ENCODE assay signal across 8 cellular contexts in genomic region chr3:152331018-152331541, GRCh38.
A peak's percentile ranks its signal among the peaks of the same experiment; 100 is the strongest.
DNase-seq lines count a peak whose midpoint lies in the region; ATAC-seq, FAIRE-seq and TF ChIP-seq lines count a peak whose summit lies in the region.

No MANE protein-coding gene starts in this region.

- peaks cover 1% of the 10 kb centered on the region for H3K4me1 ChIP-seq in urinary bladder (ENCODE audit: insufficient read depth)

- DNase-seq in activated effector memory CD4-positive, alpha-beta T cell treated with anti-CD3 and anti-CD28 coated beads, Interleukin-2, amount 50 U/mL, for 16 hours, result peak; percentile 68
- no peak for DNase-seq in activated effector memory CD4-positive, alpha-beta T cell treated with Interleukin-2 at 50 U/mL for 16 hours
- DNase-seq in astrocyte of the hippocampus (ENCODE audit: low read depth, low spot score) (peak; percentile 66), kidney tubule cell (ENCODE audit: low spot score) (peak; percentile 87), NCI-H2227 (lab: John Stamatoyannopoulos, UW; ENCODE audit: unreplicated experiment) (no peak), GM12891 (ENCODE audit: insufficient read length, low spot score) (no peak)

- H3K36me3 ChIP-seq in urinary bladder (ENCODE audit: insufficient read depth), result no peaks in the 10 kb centered on the region

- whole genome bisulfite sequencing in urinary bladder, result 42% methylated on average over 2 of the region's 2 CpGs

- no peak for ATAC-seq in GM21367 (IDR thresholded peaks at IDR 0.05; ENCODE audit: unreplicated experiment)

- H3K27ac ChIP-seq in urinary bladder (ENCODE audit: low read depth), result peak overlapping the region; percentile 73

- no peak overlapping the region for H3K4me3 ChIP-seq in urinary bladder (ENCODE audit: low read depth, low read length)

- FAIRE-seq in GM12891 (lab: Jason Lieb, UNC), result no peak

- no peak for TF ChIP-seq POLR2A in GM12891 (IDR thresholded peaks at IDR 0.05; ENCODE audit: low read depth, low read length)

TF ChIP-seq in GM12891, 5 proteins besides CTCF, POLR2A, EP300 and RAD21:
- no peak for TF ChIP-seq POLR2AphosphoS5 (IDR thresholded peaks at IDR 0.05; ENCODE audit: low read depth, low read length)

Comparison
In these comparisons a context has a peak if more than half of its experiments do, and no peak if none do; other contexts are left out.
1. DNase-seq: peak in activated effector memory CD4-positive, alpha-beta T cell treated with anti-CD3 and anti-CD28 coated beads, Interleukin-2, amount 50 U/mL, for 16 hours (single experiment), astrocyte of the hippocampus (single experiment) and kidney tubule cell (single experiment); none in activated effector memory CD4-positive, alpha-beta T cell treated with Interleukin-2 at 50 U/mL for 16 hours (single experiment), NCI-H2227 (single experiment) and GM12891 (single experiment).